16 cellular contexts compared by ENCODE assay signal in the genomic region with DNA sequence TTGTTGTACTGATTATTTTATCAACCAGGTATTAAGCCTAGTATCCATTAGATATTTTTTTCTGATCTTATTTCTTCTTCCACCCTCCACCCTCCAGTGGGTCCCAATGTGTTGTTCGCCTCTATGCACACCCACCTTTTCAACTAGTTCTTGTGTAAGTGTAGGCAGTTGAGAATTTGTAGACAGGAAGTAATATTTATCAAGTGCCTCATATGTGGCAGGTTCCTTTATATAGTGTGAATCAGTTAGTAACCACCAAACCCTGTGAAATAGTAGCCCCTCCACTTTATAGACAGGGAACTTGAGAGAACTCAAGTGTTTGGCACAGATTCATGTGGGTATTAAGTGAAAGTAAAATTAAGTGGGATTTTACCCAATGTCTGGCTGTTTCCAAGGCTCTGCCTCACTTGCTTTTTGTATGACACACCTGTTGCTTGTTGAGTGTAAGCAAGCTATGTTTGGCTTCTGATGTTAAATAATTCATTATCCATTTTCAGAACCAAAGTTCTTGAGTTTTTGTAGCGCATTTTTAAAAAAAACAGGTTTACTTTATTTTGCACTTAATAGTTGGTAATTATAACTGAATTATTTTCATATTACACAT. TPM values are rescaled to one million over a fixed set of nuclear protein-coding genes. Genes with fewer than 3 reads are reported as not detected.
A peak's percentile ranks its signal among the peaks of the same experiment; 100 is the strongest.
DNase-seq lines count a peak whose midpoint lies in the region; TF ChIP-seq lines count a peak whose summit lies in the region.
"Had no signal": no experiment of that assay in that cellular context is flagged by ENCODE, and none has a peak within 500 bp of the region (broad histone marks: within the 10 kb centered on the region; RNA-seq: fewer than 3 reads in every experiment).

No MANE protein-coding gene starts in this region.

- no peaks in the 10 kb centered on the region for H3K9me3 ChIP-seq in thyroid gland
- H3K9me3 ChIP-seq: tibial nerve had no signal

- CTCF ChIA-PET in GM10248 (lab: Yijun Ruan, JAX) = interaction anchor here (2.0 kb wide), 1 partner anchor 8 kb away, joined by 11 read pairs; no protein-coding TSS in a partner anchor

- no peaks in the 10 kb centered on the region for H3K27me3 ChIP-seq in thyroid gland
- H3K27me3 ChIP-seq: tibial nerve had no signal

- 84 to 91% methylated on average over 2 of the region's 2 CpGs for WGBS in thyroid gland, 2 donors

- intact Hi-C loops in thyroid gland (cut with DNase I) = no loop called here

- no peak for TF ChIP-seq CTCF in epithelial cell of esophagus (IDR thresholded peaks at IDR 0.05; ENCODE audit: insufficient read depth, low read depth, low read length, missing control alignments)
- TF ChIP-seq CTCF in thyroid gland (IDR thresholded peaks at IDR 0.05) = no peak
- no peak for TF ChIP-seq CTCF in GM10248 (IDR thresholded peaks at IDR 0.05; ENCODE audit: control extremely low read depth, extremely low read depth, low read depth, missing control alignments)

- H3K36me3 ChIP-seq in thyroid gland = no peaks in the 10 kb centered on the region
- H3K36me3 ChIP-seq: tibial nerve had no signal

- DNase-seq in NOMO-1 treated with DMSO at 0.1 percent for 48 hours (lab: John Stamatoyannopoulos, UW; ENCODE audit: unreplicated experiment) (peak; percentile 11), NOMO-1 (lab: John Stamatoyannopoulos, UW; ENCODE audit: unreplicated experiment in 2 of 2) (no peak), NCI-H774 (lab: John Stamatoyannopoulos, UW) (peak; percentile 60), epithelial cell of esophagus (ENCODE audit: low read depth) (peak; percentile 42), thyroid gland (no peak), NCI-H345 treated with DMSO at 0.1 percent for 48 hours (lab: John Stamatoyannopoulos, UW; ENCODE audit: unreplicated experiment) (no peak), SW480 (ENCODE audit: low spot score) (no peak), GM10248 (ENCODE audit: extremely low spot score) (no peak)
- DNase-seq: ACHN; activated CD4-positive, CD25-positive, alpha-beta regulatory T cell; activated CD8-positive, alpha-beta memory T cell treated with anti-CD3 and anti-CD28 coated beads, Interleukin-2, amount 50 U/mL, for 4 hours; cerebellar nuclear complex; COR-L47; hippocampal formation; NCI-H187 had no signal

- TF ChIP-seq POLR2A in thyroid gland (IDR thresholded peaks at IDR 0.05) = no peak

- peaks cover 86 to 87% of the 10 kb centered on the region in 2 donors for H3K4me1 ChIP-seq in thyroid gland

- H3K27ac ChIP-seq in thyroid gland = peak overlapping the region; percentile 91 to 98 (median 98)
- H3K27ac ChIP-seq: tibial nerve had no signal

- POLR2A ChIA-PET in GM10248 (lab: Yijun Ruan, JAX) = no interaction called here

- no peak overlapping the region for H3K4me3 ChIP-seq in epithelial cell of esophagus (ENCODE audit: low read length)
- no peak overlapping the region for H3K4me3 ChIP-seq in thyroid gland (replicated peaks in 1 of 3)
- H3K4me3 ChIP-seq: tibial nerve had no signal

RNA-seq across cellular contexts. Expression of a gene that starts 24.7 kb away (rescaled TPM):
- 100 to 1,000 TPM; 196 to 311 (median 224) TPM for total RNA-seq in thyroid gland

Comparison
In these comparisons a context has a peak if more than half of its experiments do, and no peak if none do; other contexts are left out.
1. DNase-seq: peak in NOMO-1 treated with DMSO at 0.1 percent for 48 hours (single experiment), NCI-H774 (single experiment) and epithelial cell of esophagus (single experiment); none in NOMO-1 (0 of 2), thyroid gland (0 of 2), NCI-H345 treated with DMSO at 0.1 percent for 48 hours (single experiment), SW480 (single experiment) and GM10248 (single experiment).